Comparison of ENCODE assay signal across 8 cellular contexts in genomic region chr9:78030553-78031270, GRCh38. TPM values are rescaled to one million over a fixed set of nuclear protein-coding genes. Genes with fewer than 3 reads are reported as not detected.
A peak's percentile ranks its signal among the peaks of the same experiment; 100 is the strongest.
DNase-seq lines count a peak whose midpoint lies in the region; ATAC-seq and TF ChIP-seq lines count a peak whose summit lies in the region.

No MANE protein-coding gene starts in this region.

- no peaks in the 10 kb centered on the region for H3K9me3 ChIP-seq in A673 (ENCODE audit: low read depth, low read length, poor library complexity, severe bottlenecking)
- H3K9me3 ChIP-seq in ascending aorta: no peaks in the 10 kb centered on the region

- CTCF ChIA-PET in A673 (lab: Charles Lee): no interaction called here

- ATAC-seq in HG02885 (IDR thresholded peaks at IDR 0.05; ENCODE audit: poor library complexity, unreplicated experiment) (peak; percentile 10), GM18907 (IDR thresholded peaks at IDR 0.05; ENCODE audit: unreplicated experiment) (no peak)

- H3K4me1 Mint-ChIP-seq in T-helper 1 cell treated with Interleukin-12 subunit alpha and Interleukin-12 subunit beta and Interleukin-4 antibody, amounts not matched to agents 30 μg/mL and 1 μg/mL, for 36 hours (ENCODE audit: low read depth): peaks cover 55% of the 10 kb centered on the region

- POLR2A ChIA-PET in A673 (lab: Charles Lee; ENCODE audit: low non-redundant PET): interaction anchor here (0.6 to 0.9 kb wide), 2 partner anchors 102 to 237 kb away, joined by 3 to 4 read pairs; no protein-coding TSS in a partner anchor

- peak overlapping the region; percentile 79 for H3K27ac Mint-ChIP-seq in T-helper 1 cell treated with Interleukin-12 subunit alpha and Interleukin-12 subunit beta and Interleukin-4 antibody, amounts not matched to agents 30 μg/mL and 1 μg/mL, for 36 hours

- H3K27me3 Mint-ChIP-seq in T-helper 1 cell treated with Interleukin-12 subunit alpha and Interleukin-12 subunit beta and Interleukin-4 antibody, amounts not matched to agents 30 μg/mL and 1 μg/mL, for 36 hours (ENCODE audit: low read depth): no peaks in the 10 kb centered on the region

- H3K9me3 Mint-ChIP-seq in T-helper 1 cell treated with Interleukin-12 subunit alpha and Interleukin-12 subunit beta and Interleukin-4 antibody, amounts not matched to agents 30 μg/mL and 1 μg/mL, for 36 hours: no peaks in the 10 kb centered on the region

- H3K4me1 ChIP-seq in A673 (ENCODE audit: insufficient read depth, low read length, poor library complexity, severe bottlenecking) (peaks cover 51% of the 10 kb centered on the region), ascending aorta (peaks cover 0 to 21% of the 10 kb centered on the region in 2 donors)

- H3K27me3 ChIP-seq in A673 (replicated peaks; ENCODE audit: insufficient read depth, low read depth, low read length, poor library complexity) (no peaks in the 10 kb centered on the region), ascending aorta (no peaks in the 10 kb centered on the region)

- H3K36me3 Mint-ChIP-seq in T-helper 1 cell treated with Interleukin-12 subunit alpha and Interleukin-12 subunit beta and Interleukin-4 antibody, amounts not matched to agents 30 μg/mL and 1 μg/mL, for 36 hours (ENCODE audit: low read depth): no peaks in the 10 kb centered on the region

- TF ChIP-seq CTCF in A673 (conservative IDR thresholded peaks at IDR 0.05; ENCODE audit: low read depth, low read length) (no peak), ascending aorta (IDR thresholded peaks at IDR 0.05) (no peak)

- H3K27ac ChIP-seq in A673 (ENCODE audit: low read depth, low read length, poor library complexity, severe bottlenecking) (peak overlapping the region; percentile 78), ascending aorta (peak overlapping the region; percentile 91 to 98)

- H3K36me3 ChIP-seq in A673 (ENCODE audit: insufficient read depth, low read length, poor library complexity, severe bottlenecking): no peaks in the 10 kb centered on the region
- no peaks in the 10 kb centered on the region for H3K36me3 ChIP-seq in ascending aorta

- DNase-seq in A673 (ENCODE audit: low spot score) (peak; percentile 74), ascending aorta (ENCODE audit: low spot score in 2 of 2) (peak in 1 of 2 donors; percentile 78), hypothalamus (lab: John Stamatoyannopoulos, UW) (peak in 43 of 51 donors; percentile 14 to 87 (median 60)), retina (peak; percentile 86), epidermal melanocyte (ENCODE audit: insufficient read length, low spot score) (no peak)

- H3K4me3 Mint-ChIP-seq in T-helper 1 cell treated with Interleukin-12 subunit alpha and Interleukin-12 subunit beta and Interleukin-4 antibody, amounts not matched to agents 30 μg/mL and 1 μg/mL, for 36 hours: peak overlapping the region; percentile 87

- no TSS peak for BruUV-seq in A673 (replicated peaks; lab: Mats Ljungman, UMichigan)

- H3K4me3 ChIP-seq in A673 (ENCODE audit: low read depth, low read length, poor library complexity, severe bottlenecking) (peak overlapping the region; percentile 89), ascending aorta (peak overlapping the region; percentile 88 to 95)

- intact Hi-C loops in A673 (cut with micrococcal nuclease; ENCODE audit: unreplicated experiment) (loop anchor here (5.0 kb wide), 1 partner anchor 588 kb away; no protein-coding TSS in a partner anchor), ascending aorta (cut with DNase I) (loop anchor here (5.0 to 10.0 kb wide), 6 partner anchors 83 to 856 kb away; partner anchors contain the start of genes GNA14 and VPS13A)

RNA-seq across cellular contexts. Expression of gene GNAQ, which starts 0.9 kb away (rescaled TPM):
- total RNA-seq in A673 (2021) (68.6 and 69.9 TPM in 2 replicates), ascending aorta (29.2 TPM)
